ENCODE assay signal across 11 cellular contexts in genomic region chr17:67420994-67421393, GRCh38. TPM values are rescaled to one million over a fixed set of nuclear protein-coding genes. Genes with fewer than 3 reads are reported as not detected.
DNase-seq lines count a peak whose midpoint lies in the region; FAIRE-seq and TF ChIP-seq lines count a peak whose summit lies in the region.
"Had no signal": no experiment of that assay in that cellular context is flagged by ENCODE, and none has a peak within 500 bp of the region (broad histone marks: within the 10 kb centered on the region; RNA-seq: fewer than 3 reads in every experiment).

No MANE protein-coding gene starts in this region.

- H3K36me3 ChIP-seq in CD4-positive, alpha-beta memory T cell (ENCODE audit: insufficient read depth, low read length): no peaks in the 10 kb centered on the region
- H3K36me3 ChIP-seq in KOPT-K1 (ENCODE audit: insufficient read depth, low read length) (no peaks in the 10 kb centered on the region), bronchial epithelial cell (ENCODE audit: control insufficient read depth, insufficient read depth, low read length) (no peaks in the 10 kb centered on the region), neutrophil (no peaks in the 10 kb centered on the region)

- intact Hi-C loops in CD4-positive, alpha-beta memory T cell (cut with micrococcal nuclease): loop anchor here (5.0 kb wide), 1 partner anchor 44 kb away; the partner anchor contains the start of gene PITPNC1
- intact Hi-C loops in lower leg skin (cut with DNase I; ENCODE audit: low total_unique reads): no loop called here

- H3K36me3 Mint-ChIP-seq in CD4-positive, alpha-beta memory T cell: peaks cover 0 to 15% of the 10 kb centered on the region in 2 donors

- CTCF ChIA-PET in CD4-positive, alpha-beta memory T cell (lab: Charles Lee; ENCODE audit: partially characterized antibody): interaction anchor here (0.9 to 7.2 kb wide), 6 partner anchors 13 to 55 kb away, joined by 3 to 47 read pairs (median 30); partner anchors contain the start of gene PITPNC1

- POLR2A ChIA-PET in CD4-positive, alpha-beta memory T cell (lab: Charles Lee; ENCODE audit: partially characterized antibody): interaction anchor here (0.9 to 12.8 kb wide), 11 partner anchors 9 to 57 kb away, joined by 3 to 240 read pairs (median 5); partner anchors contain the start of gene PITPNC1

- TF ChIP-seq CTCF in bronchial epithelial cell (IDR thresholded peaks at IDR 0.05; ENCODE audit: insufficient read depth, low read length, severe bottlenecking) (no peak), neutrophil (IDR thresholded peaks at IDR 0.05) (no peak), lower leg skin (IDR thresholded peaks at IDR 0.05) (no peak)

- H3K4me3 Mint-ChIP-seq in CD4-positive, alpha-beta memory T cell: peak overlapping the region in 6 of 8 donors; percentile 9 to 55 (median 29)

- H3K9me3 ChIP-seq in CD4-positive, alpha-beta memory T cell (ENCODE audit: control insufficient read depth in 1 of 2, low read length in 2 of 2): no peaks in the 10 kb centered on the region
- H3K9me3 ChIP-seq in KOPT-K1 (ENCODE audit: insufficient read depth, low read length, poor library complexity, severe bottlenecking) (no peaks in the 10 kb centered on the region), neutrophil (no peaks in the 10 kb centered on the region)

- H3K9me3 Mint-ChIP-seq in CD4-positive, alpha-beta memory T cell: no peaks in the 10 kb centered on the region

- H3K4me3 ChIP-seq in CD4-positive, alpha-beta memory T cell (ENCODE audit: low read length in 2 of 2): no peak overlapping the region
- no peak overlapping the region for H3K4me3 ChIP-seq in bronchial epithelial cell (ENCODE audit: low read depth, low read length)
- no peak overlapping the region for H3K4me3 ChIP-seq in neutrophil (ENCODE audit: low read depth in 1 of 2, low read length in 1 of 2)
- no peak overlapping the region for H3K4me3 ChIP-seq in lower leg skin (ENCODE audit: low read depth, poor library complexity, severe bottlenecking)

- H3K27me3 Mint-ChIP-seq in CD4-positive, alpha-beta memory T cell: no peaks in the 10 kb centered on the region

- no peak for TF ChIP-seq POLR2A in lower leg skin (IDR thresholded peaks at IDR 0.05)

- H3K27me3 ChIP-seq in CD4-positive, alpha-beta memory T cell (ENCODE audit: insufficient read depth, low read length): no peaks in the 10 kb centered on the region
- no peaks in the 10 kb centered on the region for H3K27me3 ChIP-seq in bronchial epithelial cell (ENCODE audit: control insufficient read depth, insufficient read depth, low read length)
- no peaks in the 10 kb centered on the region for H3K27me3 ChIP-seq in neutrophil

- no peak for FAIRE-seq in bronchial epithelial cell (lab: Jason Lieb, UNC)
- FAIRE-seq: colon, frontal cortex had no signal

- H3K4me1 Mint-ChIP-seq in CD4-positive, alpha-beta memory T cell: peaks cover 47 to 95% (median 67%) of the 10 kb centered on the region in 4 donors

- H3K27ac Mint-ChIP-seq in CD4-positive, alpha-beta memory T cell: peak overlapping the region; percentile 85 to 98 (median 97)

- WGBS in lower leg skin, 2 donors: 73 to 79% methylated on average over 5 of the region's 5 CpGs

- H3K27ac ChIP-seq in CD4-positive, alpha-beta memory T cell (ENCODE audit: low read depth, low read length): peak overlapping the region; percentile 77
- peak overlapping the region; percentile 53 for H3K27ac ChIP-seq in KOPT-K1 (ENCODE audit: low read depth, low read length, poor library complexity, severe bottlenecking)
- peak overlapping the region; percentile 64 for H3K27ac ChIP-seq in neutrophil

- no peak for DNase-seq in CD4-positive, alpha-beta memory T cell
- DNase-seq in bronchial epithelial cell (ENCODE audit: low read depth) (peak; percentile 51), lower leg skin (ENCODE audit: low spot score in 2 of 2) (no peak), UCSD-AML1 (lab: John Stamatoyannopoulos, UW; ENCODE audit: unreplicated experiment) (no peak)
- DNase-seq in stimulated activated naive CD4-positive, alpha-beta T cell (lab: John Stamatoyannopoulos, UW): no peak
- DNase-seq: MM.1S; stimulated activated CD4-positive, alpha-beta T cell treated with anti-CD3 and anti-CD28 coated beads, Interleukin-2, amount 100 ng/mL, for 48 hours had no signal

- H3K4me1 ChIP-seq in CD4-positive, alpha-beta memory T cell (ENCODE audit: insufficient read depth, low read length): peaks cover 64% of the 10 kb centered on the region
- H3K4me1 ChIP-seq in neutrophil (ENCODE audit: control insufficient read depth in 1 of 2, insufficient read depth in 1 of 2, low read depth in 1 of 2, low read length in 1 of 2): peaks cover 41 to 42% of the 10 kb centered on the region in 2 experiments

RNA-seq across cellular contexts. Expression of gene PITPNC1, which starts 43.9 kb away (rescaled TPM):
- 10 to 100 TPM; 68.4 to 71.2 TPM for total RNA-seq in CD4-positive, alpha-beta memory T cell
- 100 to 1,000 TPM; 109 to 124 TPM for polyA plus RNA-seq in CD4-positive, alpha-beta memory T cell
- 23.6 and 28.7 TPM in 2 replicates for total RNA-seq in bronchial epithelial cell
- total RNA-seq in lower leg skin: 1 to 10 TPM; 1.7 to 8.2 (median 4.6) TPM

RNA-seq across cellular contexts. Expression of gene PSMD12, which starts 54.6 kb away (rescaled TPM):
- 10 to 100 TPM; 46.9 to 48.8 TPM for total RNA-seq in CD4-positive, alpha-beta memory T cell
- 10 to 100 TPM; 34.5 to 49.8 TPM for polyA plus RNA-seq in CD4-positive, alpha-beta memory T cell
- total RNA-seq in bronchial epithelial cell (13.2 and 26.2 TPM in 2 replicates), lower leg skin (10 to 100 TPM; 17.0 to 18.3 (median 18.1) TPM)
